Comparison of ENCODE assay signal across 12 cellular contexts in genomic region chr17:78159575-78160158, GRCh38. TPM values are rescaled to one million over a fixed set of nuclear protein-coding genes. Genes with fewer than 3 reads are reported as not detected.
DNase-seq lines count a peak whose midpoint lies in the region; ATAC-seq, FAIRE-seq and TF ChIP-seq lines count a peak whose summit lies in the region.
"Had no signal": no experiment of that assay in that cellular context is flagged by ENCODE, and none has a peak within 500 bp of the region (broad histone marks: within the 10 kb centered on the region; RNA-seq: fewer than 3 reads in every experiment).

No MANE protein-coding gene starts in this region.

- peak; percentile 35 for ATAC-seq in activated CD8-positive, alpha-beta T cell treated with anti-CD3 and anti-CD28 coated beads for 36 hours
- ATAC-seq in activated CD8-positive, alpha-beta T cell treated with anti-CD3 and anti-CD28 coated beads, Interleukin-2, amount 10 ng/mL, durations not matched to agents 7 days and 5 days: no peak
- ATAC-seq in stimulated activated effector memory CD8-positive, alpha-beta T cell treated with anti-CD3 and anti-CD28 coated beads, Interleukin-12 subunit alpha, Interleukin-12 subunit beta, amount 100 ng/mL, for 72 hours: peak; percentile 75
- no peak for ATAC-seq in GM18520 (IDR thresholded peaks at IDR 0.05; ENCODE audit: unreplicated experiment)
- ATAC-seq in naive thymus-derived CD8-positive, alpha-beta T cell: no peak

- H3K4me3 Mint-ChIP-seq in activated CD8-positive, alpha-beta T cell treated with anti-CD3 and anti-CD28 coated beads for 36 hours: no peak overlapping the region
- no peak overlapping the region for H3K4me3 Mint-ChIP-seq in activated CD8-positive, alpha-beta T cell treated with anti-CD3 and anti-CD28 coated beads, Interleukin-2, amount 10 ng/mL, durations not matched to agents 7 days and 5 days
- H3K4me3 Mint-ChIP-seq in astrocyte (ENCODE audit: unreplicated experiment): no peak overlapping the region
- no peak overlapping the region for H3K4me3 Mint-ChIP-seq in stimulated activated effector memory CD8-positive, alpha-beta T cell treated with anti-CD3 and anti-CD28 coated beads, Interleukin-12 subunit alpha, Interleukin-12 subunit beta, amount 100 ng/mL, for 72 hours
- no peak overlapping the region for H3K4me3 Mint-ChIP-seq in naive thymus-derived CD8-positive, alpha-beta T cell

- FAIRE-seq in astrocyte (lab: Jason Lieb, UNC): no peak

- H3K4me3 ChIP-seq in HL-60 (replicated peaks; ENCODE audit: insufficient read depth, low read length) (no peak overlapping the region), astrocyte (ENCODE audit: insufficient read depth, low read depth, low read length) (no peak overlapping the region)

- no peaks in the 10 kb centered on the region for H3K36me3 ChIP-seq in astrocyte (ENCODE audit: insufficient read depth, low read length)

- no peaks in the 10 kb centered on the region for H4K20me1 ChIP-seq in astrocyte (ENCODE audit: insufficient read depth, low read length)

- H3K4me1 Mint-ChIP-seq in activated CD8-positive, alpha-beta T cell treated with anti-CD3 and anti-CD28 coated beads for 36 hours (ENCODE audit: low read depth): peaks cover 12% of the 10 kb centered on the region
- peaks cover 8% of the 10 kb centered on the region for H3K4me1 Mint-ChIP-seq in activated CD8-positive, alpha-beta T cell treated with anti-CD3 and anti-CD28 coated beads, Interleukin-2, amount 10 ng/mL, durations not matched to agents 7 days and 5 days (ENCODE audit: low read depth)
- peaks cover 8% of the 10 kb centered on the region for H3K4me1 Mint-ChIP-seq in astrocyte (ENCODE audit: low read depth, unreplicated experiment)
- peaks cover 8% of the 10 kb centered on the region for H3K4me1 Mint-ChIP-seq in stimulated activated effector memory CD8-positive, alpha-beta T cell treated with anti-CD3 and anti-CD28 coated beads, Interleukin-12 subunit alpha, Interleukin-12 subunit beta, amount 100 ng/mL, for 72 hours
- H3K4me1 Mint-ChIP-seq in naive thymus-derived CD8-positive, alpha-beta T cell: peaks cover 0 to 21% (median under 1%) of the 10 kb centered on the region in 4 donors

- H2AFZ ChIP-seq in astrocyte (ENCODE audit: low read depth, low read length): no peak overlapping the region

- H3K27me3 Mint-ChIP-seq in activated CD8-positive, alpha-beta T cell treated with anti-CD3 and anti-CD28 coated beads for 36 hours: no peaks in the 10 kb centered on the region
- H3K27me3 Mint-ChIP-seq in activated CD8-positive, alpha-beta T cell treated with anti-CD3 and anti-CD28 coated beads, Interleukin-2, amount 10 ng/mL, durations not matched to agents 7 days and 5 days (ENCODE audit: low read depth): no peaks in the 10 kb centered on the region
- H3K27me3 Mint-ChIP-seq in astrocyte (ENCODE audit: low read depth, unreplicated experiment): no peaks in the 10 kb centered on the region
- H3K27me3 Mint-ChIP-seq in naive thymus-derived CD8-positive, alpha-beta T cell: no peaks in the 10 kb centered on the region

- no peaks in the 10 kb centered on the region for H3K27me3 ChIP-seq in HL-60 (ENCODE audit: insufficient read depth, poor library complexity, severe bottlenecking)
- H3K27me3 ChIP-seq in astrocyte (ENCODE audit: insufficient read depth, low read length): no peaks in the 10 kb centered on the region

- POLR2A ChIA-PET in activated CD8-positive, alpha-beta T cell treated with anti-CD3 and anti-CD28 coated beads for 36 hours (lab: Charles Lee): no interaction called here
- POLR2A ChIA-PET in activated CD8-positive, alpha-beta T cell treated with anti-CD3 and anti-CD28 coated beads, Interleukin-2, amount 10 ng/mL, durations not matched to agents 7 days and 5 days (lab: Charles Lee): no interaction called here
- POLR2A ChIA-PET in naive thymus-derived CD8-positive, alpha-beta T cell (lab: Charles Lee): no interaction called here

- no peak overlapping the region for H3K9ac ChIP-seq in astrocyte (ENCODE audit: low read length)

- H3K4me2 ChIP-seq in astrocyte (ENCODE audit: low read length): no peak overlapping the region

- no peaks in the 10 kb centered on the region for H3K79me2 ChIP-seq in astrocyte (ENCODE audit: insufficient read depth, low read length)

- no peak for DNase-seq in activated CD8-positive, alpha-beta T cell treated with anti-CD3 and anti-CD28 coated beads for 36 hours
- DNase-seq in activated CD8-positive, alpha-beta T cell treated with anti-CD3 and anti-CD28 coated beads, Interleukin-2, amount 10 ng/mL, durations not matched to agents 7 days and 5 days: no peak
- DNase-seq in HL-60 (ENCODE audit: low read depth in 1 of 2, low spot score in 1 of 2): peak; percentile 69 to 83
- DNase-seq in astrocyte (ENCODE audit: low read depth): peak; percentile 83
- DNase-seq in stimulated activated effector memory CD8-positive, alpha-beta T cell treated with anti-CD3 and anti-CD28 coated beads, Interleukin-12 subunit alpha, Interleukin-12 subunit beta, amount 100 ng/mL, for 72 hours (ENCODE audit: low spot score in 2 of 2): no peak
- DNase-seq in naive thymus-derived CD8-positive, alpha-beta T cell: no peak
- no peak for DNase-seq in NCI-H1436 treated with DMSO at 0.1 percent for 48 hours (lab: John Stamatoyannopoulos, UW)
- DNase-seq: amygdala, NCI-H187 had no signal

- H3K9me3 Mint-ChIP-seq in activated CD8-positive, alpha-beta T cell treated with anti-CD3 and anti-CD28 coated beads for 36 hours: no peaks in the 10 kb centered on the region
- no peaks in the 10 kb centered on the region for H3K9me3 Mint-ChIP-seq in activated CD8-positive, alpha-beta T cell treated with anti-CD3 and anti-CD28 coated beads, Interleukin-2, amount 10 ng/mL, durations not matched to agents 7 days and 5 days (ENCODE audit: insufficient read depth)
- H3K9me3 Mint-ChIP-seq in astrocyte (ENCODE audit: unreplicated experiment): no peaks in the 10 kb centered on the region
- no peaks in the 10 kb centered on the region for H3K9me3 Mint-ChIP-seq in stimulated activated effector memory CD8-positive, alpha-beta T cell treated with anti-CD3 and anti-CD28 coated beads, Interleukin-12 subunit alpha, Interleukin-12 subunit beta, amount 100 ng/mL, for 72 hours
- H3K9me3 Mint-ChIP-seq in naive thymus-derived CD8-positive, alpha-beta T cell: no peaks in the 10 kb centered on the region

- CTCF ChIA-PET in activated CD8-positive, alpha-beta T cell treated with anti-CD3 and anti-CD28 coated beads for 36 hours (lab: Charles Lee): no interaction called here
- CTCF ChIA-PET in activated CD8-positive, alpha-beta T cell treated with anti-CD3 and anti-CD28 coated beads, Interleukin-2, amount 10 ng/mL, durations not matched to agents 7 days and 5 days (lab: Charles Lee): no interaction called here

- H3K27ac ChIP-seq in HL-60 (replicated peaks) (peak overlapping the region; percentile 71), astrocyte (ENCODE audit: low read depth, low read length) (no peak overlapping the region)

- H3K36me3 Mint-ChIP-seq in activated CD8-positive, alpha-beta T cell treated with anti-CD3 and anti-CD28 coated beads for 36 hours (ENCODE audit: low read depth): no peaks in the 10 kb centered on the region
- no peaks in the 10 kb centered on the region for H3K36me3 Mint-ChIP-seq in activated CD8-positive, alpha-beta T cell treated with anti-CD3 and anti-CD28 coated beads, Interleukin-2, amount 10 ng/mL, durations not matched to agents 7 days and 5 days (ENCODE audit: low read depth)
- H3K36me3 Mint-ChIP-seq in astrocyte (ENCODE audit: low read depth, unreplicated experiment): no peaks in the 10 kb centered on the region
- peaks cover 6% of the 10 kb centered on the region for H3K36me3 Mint-ChIP-seq in stimulated activated effector memory CD8-positive, alpha-beta T cell treated with anti-CD3 and anti-CD28 coated beads, Interleukin-12 subunit alpha, Interleukin-12 subunit beta, amount 100 ng/mL, for 72 hours
- H3K36me3 Mint-ChIP-seq in naive thymus-derived CD8-positive, alpha-beta T cell: no peaks in the 10 kb centered on the region

- intact Hi-C loops in activated CD8-positive, alpha-beta T cell treated with anti-CD3 and anti-CD28 coated beads for 36 hours (cut with micrococcal nuclease): no loop called here

- H3K4me1 ChIP-seq in astrocyte (ENCODE audit: insufficient read depth, low read length): no peaks in the 10 kb centered on the region

- TF ChIP-seq CTCF in activated CD8-positive, alpha-beta T cell treated with anti-CD3 and anti-CD28 coated beads for 36 hours (IDR thresholded peaks at IDR 0.05): no peak
- TF ChIP-seq CTCF in HL-60 (IDR thresholded peaks at IDR 0.05; ENCODE audit: insufficient read depth, low read length) (no peak), astrocyte (IDR thresholded peaks at IDR 0.05; ENCODE audit: insufficient read depth, low read depth, low read length) (no peak)

- no peaks in the 10 kb centered on the region for H3K9me3 ChIP-seq in astrocyte (ENCODE audit: insufficient read depth, low read depth, low read length)

- no peak overlapping the region for H3K27ac Mint-ChIP-seq in activated CD8-positive, alpha-beta T cell treated with anti-CD3 and anti-CD28 coated beads for 36 hours
- no peak overlapping the region for H3K27ac Mint-ChIP-seq in activated CD8-positive, alpha-beta T cell treated with anti-CD3 and anti-CD28 coated beads, Interleukin-2, amount 10 ng/mL, durations not matched to agents 7 days and 5 days
- H3K27ac Mint-ChIP-seq in astrocyte (ENCODE audit: unreplicated experiment): no peak overlapping the region
- H3K27ac Mint-ChIP-seq in stimulated activated effector memory CD8-positive, alpha-beta T cell treated with anti-CD3 and anti-CD28 coated beads, Interleukin-12 subunit alpha, Interleukin-12 subunit beta, amount 100 ng/mL, for 72 hours: peak overlapping the region; percentile 87
- peak overlapping the region in 2 of 10 donors; percentile 65 to 80 for H3K27ac Mint-ChIP-seq in naive thymus-derived CD8-positive, alpha-beta T cell

RNA-seq across cellular contexts. Expression of gene SYNGR2, which starts 8.7 kb away (rescaled TPM):
- total RNA-seq in activated CD8-positive, alpha-beta T cell treated with anti-CD3 and anti-CD28 coated beads for 36 hours: 10 to 100 TPM; 92.6 to 95.1 TPM
- total RNA-seq in activated CD8-positive, alpha-beta T cell treated with anti-CD3 and anti-CD28 coated beads, Interleukin-2, amount 10 ng/mL, durations not matched to agents 7 days and 5 days: 10 to 100 TPM; 41.1 to 44.3 TPM
- 75.0 and 82.2 TPM in 2 replicates for total RNA-seq in astrocyte
- total RNA-seq in naive thymus-derived CD8-positive, alpha-beta T cell: 10 to 100 TPM; 58.1 to 66.6 TPM
- 100 to 1,000 TPM in 1 of 3 donors, 10 to 100 TPM in 2; 88.4 to 108 (median 92.1) TPM for polyA plus RNA-seq in naive thymus-derived CD8-positive, alpha-beta T cell

RNA-seq across cellular contexts. Expression of gene C17orf99, which starts 13.5 kb away (rescaled TPM):
- under 1 TPM in 1 of 2 experiments, not detected in 1; 0.51 TPM for total RNA-seq in activated CD8-positive, alpha-beta T cell treated with anti-CD3 and anti-CD28 coated beads for 36 hours
- total RNA-seq in activated CD8-positive, alpha-beta T cell treated with anti-CD3 and anti-CD28 coated beads, Interleukin-2, amount 10 ng/mL, durations not matched to agents 7 days and 5 days: not detected
- not detected in 2 replicates for total RNA-seq in astrocyte
- total RNA-seq in naive thymus-derived CD8-positive, alpha-beta T cell: under 1 TPM in 1 of 2 experiments, not detected in 1; 0.60 TPM
- not detected for polyA plus RNA-seq in naive thymus-derived CD8-positive, alpha-beta T cell
- total RNA-seq: T-helper 1 cell treated with Interleukin-12 subunit alpha and Interleukin-12 subunit beta and Interleukin-4 antibody, amounts not matched to agents 30 ng/mL and 1 ng/mL, for 36 hours had no signal
- polyA plus RNA-seq: neural cell had no signal

RNA-seq across cellular contexts. Expression of gene TK1, which starts 27.2 kb away (rescaled TPM):
- 100 to 1,000 TPM; 175 to 179 TPM for total RNA-seq in activated CD8-positive, alpha-beta T cell treated with anti-CD3 and anti-CD28 coated beads for 36 hours
- 100 to 1,000 TPM; 139 to 142 TPM for total RNA-seq in activated CD8-positive, alpha-beta T cell treated with anti-CD3 and anti-CD28 coated beads, Interleukin-2, amount 10 ng/mL, durations not matched to agents 7 days and 5 days
- total RNA-seq in astrocyte: 5.2 and 7.5 TPM in 2 replicates
- not detected for total RNA-seq in naive thymus-derived CD8-positive, alpha-beta T cell
- polyA plus RNA-seq in naive thymus-derived CD8-positive, alpha-beta T cell: 1 to 10 TPM in 1 of 3 donors, under 1 TPM in 1, not detected in 1; 0.18 to 1.1 TPM

RNA-seq across cellular contexts. Expression of gene AFMID, which starts 27.5 kb away (rescaled TPM):
- 10 to 100 TPM; 20.8 to 27.9 TPM for total RNA-seq in activated CD8-positive, alpha-beta T cell treated with anti-CD3 and anti-CD28 coated beads for 36 hours
- 10 to 100 TPM; 17.7 to 20.7 TPM for total RNA-seq in activated CD8-positive, alpha-beta T cell treated with anti-CD3 and anti-CD28 coated beads, Interleukin-2, amount 10 ng/mL, durations not matched to agents 7 days and 5 days
- 48.5 and 53.7 TPM in 2 replicates for total RNA-seq in astrocyte
- total RNA-seq in naive thymus-derived CD8-positive, alpha-beta T cell: 1 to 10 TPM; 1.8 to 2.4 TPM
- polyA plus RNA-seq in naive thymus-derived CD8-positive, alpha-beta T cell: 1 to 10 TPM in 2 of 3 donors, under 1 TPM in 1; 0.41 to 1.7 (median 1.6) TPM

RNA-seq across cellular contexts. Expression of gene TMC8, which starts 29.1 kb away (rescaled TPM):
- total RNA-seq in activated CD8-positive, alpha-beta T cell treated with anti-CD3 and anti-CD28 coated beads for 36 hours: 100 to 1,000 TPM; 182 to 197 TPM
- 100 to 1,000 TPM; 258 to 278 TPM for total RNA-seq in activated CD8-positive, alpha-beta T cell treated with anti-CD3 and anti-CD28 coated beads, Interleukin-2, amount 10 ng/mL, durations not matched to agents 7 days and 5 days
- 0.27 and 0.38 TPM in 2 replicates for total RNA-seq in astrocyte
- 100 to 1,000 TPM; 367 to 370 TPM for total RNA-seq in naive thymus-derived CD8-positive, alpha-beta T cell
- 100 to 1,000 TPM in 1 of 3 donors, 10 to 100 TPM in 2; 62.5 to 141 (median 72.9) TPM for polyA plus RNA-seq in naive thymus-derived CD8-positive, alpha-beta T cell

Comparison
In these comparisons a context has a peak if more than half of its experiments do, and no peak if none do; other contexts are left out.
1. ATAC-seq: peak in activated CD8-positive, alpha-beta T cell treated with anti-CD3 and anti-CD28 coated beads for 36 hours (single experiment) and stimulated activated effector memory CD8-positive, alpha-beta T cell treated with anti-CD3 and anti-CD28 coated beads, Interleukin-12 subunit alpha, Interleukin-12 subunit beta, amount 100 ng/mL, for 72 hours (single experiment); none in activated CD8-positive, alpha-beta T cell treated with anti-CD3 and anti-CD28 coated beads, Interleukin-2, amount 10 ng/mL, durations not matched to agents 7 days and 5 days (single experiment), GM18520 (single experiment) and naive thymus-derived CD8-positive, alpha-beta T cell (0 of 2).
2. DNase-seq: peak in HL-60 (2 of 2) and astrocyte (single experiment); none in activated CD8-positive, alpha-beta T cell treated with anti-CD3 and anti-CD28 coated beads for 36 hours (single experiment), activated CD8-positive, alpha-beta T cell treated with anti-CD3 and anti-CD28 coated beads, Interleukin-2, amount 10 ng/mL, durations not matched to agents 7 days and 5 days (single experiment), stimulated activated effector memory CD8-positive, alpha-beta T cell treated with anti-CD3 and anti-CD28 coated beads, Interleukin-12 subunit alpha, Interleukin-12 subunit beta, amount 100 ng/mL, for 72 hours (0 of 2), naive thymus-derived CD8-positive, alpha-beta T cell (0 of 10) and NCI-H1436 treated with DMSO at 0.1 percent for 48 hours (single experiment).
3. RNA of gene TK1, which starts 27.2 kb away (total RNA-seq): 175 to 179 TPM in activated CD8-positive, alpha-beta T cell treated with anti-CD3 and anti-CD28 coated beads for 36 hours and 139 to 142 TPM in activated CD8-positive, alpha-beta T cell treated with anti-CD3 and anti-CD28 coated beads, Interleukin-2, amount 10 ng/mL, durations not matched to agents 7 days and 5 days; 5.2 to 7.5 TPM in astrocyte and not detected in naive thymus-derived CD8-positive, alpha-beta T cell; every median in the first group is over 10 times any median in the second.